ENCODE assay signal across 12 cellular contexts in the genomic region with DNA sequence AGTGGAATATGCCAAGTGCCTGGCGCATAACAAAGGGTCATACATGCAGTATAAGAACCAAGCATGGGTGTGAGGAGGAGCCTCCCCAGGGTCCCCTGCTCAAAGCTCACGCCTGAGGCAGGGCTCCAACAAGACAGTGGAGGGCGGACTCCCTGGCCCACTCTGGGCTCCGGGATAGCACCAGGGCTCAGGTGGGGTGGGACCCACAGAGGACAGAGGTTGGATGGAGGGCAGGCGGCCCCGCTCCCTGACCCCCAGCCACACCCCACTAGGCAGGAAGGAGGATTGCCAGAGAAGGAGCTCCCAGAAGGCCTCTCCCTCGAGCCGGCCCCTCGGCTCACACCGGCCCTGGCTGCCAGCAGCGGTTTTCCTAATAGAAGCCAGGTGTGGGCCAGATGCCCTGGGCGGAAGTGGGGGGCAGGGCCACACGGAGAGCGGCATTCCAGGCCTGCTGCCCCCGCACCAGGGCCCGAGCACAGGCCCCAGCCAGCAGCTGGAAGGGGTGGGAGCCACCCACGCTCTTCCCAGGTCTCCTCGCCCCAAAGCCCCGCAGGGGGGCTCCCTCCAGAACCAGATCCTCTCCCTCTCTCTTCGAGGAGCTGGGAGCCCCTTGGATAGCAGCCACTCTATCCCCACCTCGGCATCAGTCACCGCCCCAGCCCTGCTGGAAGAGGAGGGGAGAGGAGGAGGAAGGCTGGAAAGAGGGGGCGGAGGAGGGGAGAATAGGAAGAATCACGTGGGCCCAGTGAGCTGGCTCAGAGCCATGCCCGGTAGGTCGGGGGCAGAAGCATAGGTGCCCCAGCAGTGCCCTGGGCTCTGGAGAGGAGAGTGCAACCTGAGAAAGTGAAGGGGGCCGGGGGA. TPM values are rescaled to one million over a fixed set of nuclear protein-coding genes. Genes with fewer than 3 reads are reported as not detected.
DNase-seq lines count a peak whose midpoint lies in the region; ATAC-seq and TF ChIP-seq lines count a peak whose summit lies in the region.
"Had no signal": no experiment of that assay in that cellular context is flagged by ENCODE, and none has a peak within 500 bp of the region (broad histone marks: within the 10 kb centered on the region; RNA-seq: fewer than 3 reads in every experiment).

No MANE protein-coding gene starts in this region.

- TF ChIP-seq CTCF in upper lobe of right lung (IDR thresholded peaks at IDR 0.05), result no peak
- TF ChIP-seq CTCF in GM10248 (IDR thresholded peaks at IDR 0.05; ENCODE audit: control extremely low read depth, extremely low read depth, low read depth, missing control alignments), result no peak

- intact Hi-C loops in upper lobe of right lung (cut with DNase I), result no loop called here

- peaks cover 5% of the 10 kb centered on the region for H3K4me1 Mint-ChIP-seq in activated T-helper 17 cell treated with anti-CD3 and anti-CD28 coated beads, Interleukin-2, amount 50 U/mL, for 72 hours
- H3K4me1 Mint-ChIP-seq: B cell had no signal

- CTCF ChIA-PET in GM10248 (lab: Yijun Ruan, JAX), result interaction anchor here (0.8 to 8.3 kb wide), 3 partner anchors 10 to 40 kb away, joined by 3 to 100 read pairs (median 8); no protein-coding TSS in a partner anchor

- H3K27me3 Mint-ChIP-seq in activated T-helper 17 cell treated with anti-CD3 and anti-CD28 coated beads, Interleukin-2, amount 50 U/mL, for 72 hours, result no peaks in the 10 kb centered on the region
- H3K27me3 Mint-ChIP-seq: B cell; natural killer cell treated with Interleukin-12 subunit alpha and Interleukin-12 subunit beta and Interleukin-15 and Interleukin-18, amount 100 ng/mL, for 72 hours had no signal

- H3K9me3 ChIP-seq in upper lobe of right lung, result no peaks in the 10 kb centered on the region

- POLR2A ChIA-PET in GM10248 (lab: Yijun Ruan, JAX), result no interaction called here

- peak; percentile 66 for DNase-seq in NCI-H82 (lab: John Stamatoyannopoulos, UW)
- DNase-seq in NCI-H82 treated with DMSO at 0.1 percent for 48 hours (lab: John Stamatoyannopoulos, UW; ENCODE audit: unreplicated experiment), result no peak
- peak in 25 of 61 donors; percentile 7 to 72 (median 45) for DNase-seq in caudate nucleus (lab: John Stamatoyannopoulos, UW)
- peak; percentile 38 for DNase-seq in kidney tubule cell (ENCODE audit: low spot score)
- no peak for DNase-seq in upper lobe of right lung
- DNase-seq in GM10248 (ENCODE audit: extremely low spot score), result no peak
- no peak for DNase-seq in activated CD4-positive, alpha-beta T cell treated with anti-CD3 and anti-CD28 coated beads for 48 hours
- DNase-seq: NCI-H146 had no signal

- ATAC-seq in upper lobe of right lung, result peak; percentile 4
- no peak for ATAC-seq in activated T-helper 17 cell treated with anti-CD3 and anti-CD28 coated beads, Interleukin-2, amount 50 U/mL, for 72 hours (replicated peaks)
- ATAC-seq: natural killer cell treated with Interleukin-12 subunit alpha and Interleukin-12 subunit beta and Interleukin-15 and Interleukin-18, amount 100 ng/mL, for 72 hours had no signal

- H3K4me3 ChIP-seq in upper lobe of right lung, result no peak overlapping the region

- H3K36me3 Mint-ChIP-seq in activated T-helper 17 cell treated with anti-CD3 and anti-CD28 coated beads, Interleukin-2, amount 50 U/mL, for 72 hours (ENCODE audit: low read depth), result peaks cover 59% of the 10 kb centered on the region
- H3K36me3 Mint-ChIP-seq: natural killer cell treated with Interleukin-12 subunit alpha and Interleukin-12 subunit beta and Interleukin-15 and Interleukin-18, amount 100 ng/mL, for 72 hours had no signal

- no peak overlapping the region for H3K27ac Mint-ChIP-seq in activated T-helper 17 cell treated with anti-CD3 and anti-CD28 coated beads, Interleukin-2, amount 50 U/mL, for 72 hours
- H3K27ac Mint-ChIP-seq: activated T-helper 2 cell treated with anti-CD3 and anti-CD28 coated beads, Interferon-gamma antibody, Interleukin-2, Interleukin-4, amounts not matched to agents 10 μg/mL and 5 μg/mL and 100 μg/mL, durations not matched to agents 14 hours and 24 hours and 36 hours; B cell; natural killer cell treated with Interleukin-12 subunit alpha and Interleukin-12 subunit beta and Interleukin-15 and Interleukin-18, amount 100 ng/mL, for 72 hours had no signal

- H3K36me3 ChIP-seq in upper lobe of right lung, result peaks cover 24% of the 10 kb centered on the region

- no peaks in the 10 kb centered on the region for H3K9me3 Mint-ChIP-seq in activated T-helper 17 cell treated with anti-CD3 and anti-CD28 coated beads, Interleukin-2, amount 50 U/mL, for 72 hours
- H3K9me3 Mint-ChIP-seq: activated T-helper 2 cell treated with anti-CD3 and anti-CD28 coated beads, Interferon-gamma antibody, Interleukin-2, Interleukin-4, amounts not matched to agents 10 μg/mL and 5 μg/mL and 100 μg/mL, durations not matched to agents 14 hours and 24 hours and 36 hours; natural killer cell treated with Interleukin-12 subunit alpha and Interleukin-12 subunit beta and Interleukin-15 and Interleukin-18, amount 100 ng/mL, for 72 hours had no signal

- H3K4me3 Mint-ChIP-seq in activated T-helper 17 cell treated with anti-CD3 and anti-CD28 coated beads, Interleukin-2, amount 50 U/mL, for 72 hours, result no peak overlapping the region
- H3K4me3 Mint-ChIP-seq: B cell; natural killer cell treated with Interleukin-12 subunit alpha and Interleukin-12 subunit beta and Interleukin-15 and Interleukin-18, amount 100 ng/mL, for 72 hours had no signal

- H3K27ac ChIP-seq in caudate nucleus (ENCODE audit: low read depth, low read length), result peak overlapping the region; percentile 62
- peak overlapping the region; percentile 63 for H3K27ac ChIP-seq in upper lobe of right lung

- peaks cover 15% of the 10 kb centered on the region for H3K4me1 ChIP-seq in upper lobe of right lung

- H3K27me3 ChIP-seq in upper lobe of right lung, result no peaks in the 10 kb centered on the region

RNA-seq across cellular contexts. Expression of gene VASN, which starts 21.0 kb away (rescaled TPM):
- total RNA-seq in upper lobe of right lung, result 20.3 TPM
- total RNA-seq in activated T-helper 17 cell treated with anti-CD3 and anti-CD28 coated beads, Interleukin-2, amount 50 U/mL, for 72 hours, result under 1 TPM; 0.11 to 0.29 TPM
- total RNA-seq: activated T-helper 2 cell treated with anti-CD3 and anti-CD28 coated beads, Interferon-gamma antibody, Interleukin-2, Interleukin-4, amounts not matched to agents 10 μg/mL and 5 μg/mL and 100 μg/mL, durations not matched to agents 14 hours and 24 hours and 36 hours had no signal

RNA-seq across cellular contexts. Expression of gene CORO7, which starts 23.8 kb away (rescaled TPM):
- 52.4 TPM for total RNA-seq in upper lobe of right lung
- 100 to 1,000 TPM in 1 of 2 donors, 10 to 100 TPM in 1; 82.6 to 114 TPM for total RNA-seq in activated T-helper 17 cell treated with anti-CD3 and anti-CD28 coated beads, Interleukin-2, amount 50 U/mL, for 72 hours

RNA-seq across cellular contexts. Expression of gene DNAJA3, which starts 33.1 kb away (rescaled TPM):
- 36.1 TPM for total RNA-seq in upper lobe of right lung
- total RNA-seq in activated T-helper 17 cell treated with anti-CD3 and anti-CD28 coated beads, Interleukin-2, amount 50 U/mL, for 72 hours, result 10 to 100 TPM; 50.3 to 81.1 TPM

RNA-seq across cellular contexts. Expression of gene PAM16, which starts 41.5 kb away (rescaled TPM):
- 41.2 TPM for total RNA-seq in upper lobe of right lung
- 10 to 100 TPM; 40.4 to 74.7 TPM for total RNA-seq in activated T-helper 17 cell treated with anti-CD3 and anti-CD28 coated beads, Interleukin-2, amount 50 U/mL, for 72 hours

Comparison
In these comparisons a context has a peak if more than half of its experiments do, and no peak if none do; other contexts are left out.
1. DNase-seq: peak in NCI-H82 (single experiment) and kidney tubule cell (single experiment); none in NCI-H82 treated with DMSO at 0.1 percent for 48 hours (single experiment), upper lobe of right lung (single experiment), GM10248 (single experiment) and activated CD4-positive, alpha-beta T cell treated with anti-CD3 and anti-CD28 coated beads for 48 hours (single experiment).
2. RNA of gene VASN, which starts 21.0 kb away (total RNA-seq): 20.3 TPM in upper lobe of right lung (single experiment); 0.11 to 0.29 TPM in activated T-helper 17 cell treated with anti-CD3 and anti-CD28 coated beads, Interleukin-2, amount 50 U/mL, for 72 hours; every median in the first group is over 10 times any median in the second.